ENCODE assay signal across 11 cellular contexts in the genomic region with DNA sequence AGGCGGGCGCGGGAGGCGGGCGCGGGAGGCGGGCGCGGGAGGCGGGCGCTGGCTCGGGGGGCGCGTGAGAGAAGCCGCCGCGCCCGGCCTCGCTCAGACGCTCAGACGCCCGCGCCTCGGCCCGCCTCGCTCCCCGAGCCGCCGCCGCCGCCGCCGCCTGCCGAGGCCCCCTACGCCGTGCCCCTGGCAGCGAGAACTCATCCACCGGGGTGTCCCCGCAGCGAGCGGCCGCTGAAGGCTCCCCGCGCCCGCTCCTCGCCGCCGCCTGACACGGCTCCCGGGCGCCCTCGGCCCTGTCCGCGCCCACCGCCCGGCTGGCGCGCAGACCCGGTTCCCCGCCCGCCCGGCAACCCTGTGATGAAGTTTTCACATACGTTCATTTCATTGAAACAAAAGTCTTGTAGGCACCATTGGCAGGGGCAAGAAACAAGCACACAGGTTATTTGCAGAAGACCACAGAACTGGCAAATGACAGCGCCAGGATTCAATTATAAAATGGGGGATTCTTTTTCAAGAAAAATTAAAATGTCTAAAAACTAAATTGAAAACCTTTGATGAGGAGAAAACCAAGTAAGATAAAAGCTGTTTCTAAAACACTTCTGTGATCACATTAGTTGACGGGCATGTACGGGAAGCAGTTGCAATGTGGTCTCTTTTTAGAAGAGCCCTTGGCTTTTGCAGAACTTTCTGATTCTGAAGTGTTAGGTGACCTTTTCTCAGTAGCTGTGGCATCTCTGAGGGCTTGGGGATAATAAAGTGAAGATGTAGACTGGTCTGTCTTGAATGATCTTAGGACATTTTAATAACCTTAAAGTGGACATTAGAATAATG. TPM values are rescaled to one million over a fixed set of nuclear protein-coding genes. Genes with fewer than 3 reads are reported as not detected.
DNase-seq lines count a peak whose midpoint lies in the region; TF ChIP-seq lines count a peak whose summit lies in the region.
"Had no signal": no experiment of that assay in that cellular context is flagged by ENCODE, and none has a peak within 500 bp of the region (broad histone marks: within the 10 kb centered on the region; RNA-seq: fewer than 3 reads in every experiment).

No MANE protein-coding gene starts in this region.

- H3K79me2 ChIP-seq in Loucy (ENCODE audit: insufficient read depth, low read length) (no peaks in the 10 kb centered on the region), neural cell (replicated peaks; ENCODE audit: insufficient read depth, low read length) (no peaks in the 10 kb centered on the region)

- H3F3A ChIP-seq in Loucy (ENCODE audit: low read depth) (peaks cover 6% of the 10 kb centered on the region), neural cell (ENCODE audit: insufficient read depth, low read length, poor library complexity, severe bottlenecking) (no peaks in the 10 kb centered on the region)

- no peak overlapping the region for H2AFZ ChIP-seq in Loucy (ENCODE audit: low read length)
- H2AFZ ChIP-seq in neural cell (ENCODE audit: low read depth, low read length): no peak overlapping the region

- H3K36me3 ChIP-seq in Loucy (ENCODE audit: insufficient read depth, low read length) (no peaks in the 10 kb centered on the region), neural cell (ENCODE audit: insufficient read depth, low read length) (no peaks in the 10 kb centered on the region)

- no peaks in the 10 kb centered on the region for H3K27me3 ChIP-seq in Loucy (ENCODE audit: insufficient read depth, low read length, poor library complexity, severe bottlenecking)
- H3K27me3 ChIP-seq in neural cell (ENCODE audit: insufficient read depth, low read depth, low read length): peaks cover 28% of the 10 kb centered on the region

- peak overlapping the region; percentile 89 for H3K4me2 ChIP-seq in Loucy (ENCODE audit: low read depth, low read length, poor library complexity, severe bottlenecking)
- H3K4me2 ChIP-seq in neural cell (ENCODE audit: low read length): no peak overlapping the region

- no peaks in the 10 kb centered on the region for H3K9me3 ChIP-seq in Loucy (ENCODE audit: insufficient read depth, low read depth, low read length)
- H3K9me3 ChIP-seq in neural cell (ENCODE audit: low read length): peaks cover 8% of the 10 kb centered on the region
- H3K9me3 ChIP-seq: body of pancreas had no signal

- H4K20me1 ChIP-seq in Loucy (ENCODE audit: insufficient read depth, low read length, poor library complexity, severe bottlenecking): no peaks in the 10 kb centered on the region
- H4K20me1 ChIP-seq in neural cell (ENCODE audit: insufficient read depth): no peaks in the 10 kb centered on the region

- H3K9me2 ChIP-seq in Loucy (replicated peaks; ENCODE audit: low read depth, low read length) (no peaks in the 10 kb centered on the region), neural cell (ENCODE audit: insufficient read depth, low read length) (no peaks in the 10 kb centered on the region)

- peak overlapping the region; percentile 94 for H3K9ac ChIP-seq in Loucy (ENCODE audit: low read depth, low read length, poor library complexity, severe bottlenecking)
- no peak overlapping the region for H3K9ac ChIP-seq in neural cell (ENCODE audit: low read length)

- H3K4me3 ChIP-seq in Loucy (ENCODE audit: low read length, poor library complexity, severe bottlenecking): peak overlapping the region; percentile 83
- H3K4me3 ChIP-seq in neural cell (ENCODE audit: low read length): peak overlapping the region; percentile 50
- H3K4me3 ChIP-seq: body of pancreas had no signal

- no peak for TF ChIP-seq RAD21 in neural cell (conservative IDR thresholded peaks at IDR 0.05)

- peaks cover 28% of the 10 kb centered on the region for H3K4me1 ChIP-seq in Loucy (ENCODE audit: insufficient read depth, low read length, poor library complexity, severe bottlenecking)
- H3K4me1 ChIP-seq: body of pancreas had no signal

- TF ChIP-seq CTCF in Loucy (conservative IDR thresholded peaks at IDR 0.05; ENCODE audit: low read length) (no peak), neural cell (IDR thresholded peaks at IDR 0.05; ENCODE audit: poor library complexity, severe bottlenecking) (no peak)

- DNase-seq in Daoy (ENCODE audit: low read depth) (peak; percentile 15), ecto neural progenitor cell (ENCODE audit: low spot score) (peak; percentile 55), A172 (ENCODE audit: low spot score) (no peak), substantia nigra (lab: John Stamatoyannopoulos, UW) (no peak)
- no peak for DNase-seq in effector CD8-positive, alpha-beta T cell (lab: John Stamatoyannopoulos, UW)
- DNase-seq: body of pancreas, KG1 had no signal

- H3K27ac ChIP-seq in neural cell (ENCODE audit: low read length) (no peak overlapping the region), substantia nigra (ENCODE audit: low read depth, low read length, poor library complexity, severe bottlenecking) (no peak overlapping the region)
- H3K27ac ChIP-seq: body of pancreas, VCaP had no signal

- TF ChIP-seq EP300 in neural cell (conservative IDR thresholded peaks at IDR 0.05; ENCODE audit: poor library complexity, severe bottlenecking): no peak

TF ChIP-seq in neural cell, 6 proteins besides CTCF, POLR2A, EP300 and RAD21:
- no peak for TF ChIP-seq POLR2AphosphoS5 (IDR thresholded peaks at IDR 0.05)
- no peak for TF ChIP-seq REST (IDR thresholded peaks at IDR 0.05; ENCODE audit: borderline replicate concordance)
- TF ChIP-seq SMC3 (conservative IDR thresholded peaks at IDR 0.05; ENCODE audit: poor library complexity): no peak
- no peak for TF ChIP-seq TAF1 (IDR thresholded peaks at IDR 0.05; ENCODE audit: low read depth)
- TF ChIP-seq MXI1 (conservative IDR thresholded peaks at IDR 0.05; ENCODE audit: poor library complexity, severe bottlenecking): no peak
- no peak for TF ChIP-seq EZH2 (IDR thresholded peaks at IDR 0.05; ENCODE audit: borderline replicate concordance, insufficient read depth, low read length, poor library complexity, severe bottlenecking)

RNA-seq across cellular contexts. Expression of gene TUBA3D, which starts 50.5 kb away (rescaled TPM):
- total RNA-seq in Daoy (2014; rRNA removed; shearing (Covaris generic)): not detected in 2 replicates
- polyA plus RNA-seq in neural cell: not detected in 2 replicates
- polyA minus RNA-seq in neural cell: not detected in 2 replicates
- total RNA-seq in A172 (2014; rRNA removed; shearing (Covaris generic)): not detected in 2 replicates
- total RNA-seq: body of pancreas, fibroblast of villous mesenchyme had no signal

Comparison
In these comparisons a context has a peak if more than half of its experiments do, and no peak if none do; other contexts are left out.
1. DNase-seq: peak in Daoy (single experiment) and ecto neural progenitor cell (single experiment); none in A172 (single experiment), effector CD8-positive, alpha-beta T cell (single experiment) and substantia nigra (0 of 49).